8 cellular contexts compared by ENCODE assay signal in genomic region chr9:21812945-21813568, GRCh38. TPM values are rescaled to one million over a fixed set of nuclear protein-coding genes. Genes with fewer than 3 reads are reported as not detected.
A peak's percentile ranks its signal among the peaks of the same experiment; 100 is the strongest.
DNase-seq lines count a peak whose midpoint lies in the region; ATAC-seq and TF ChIP-seq lines count a peak whose summit lies in the region.

No MANE protein-coding gene starts in this region.

- ATAC-seq in GM19438 (IDR thresholded peaks at IDR 0.05; ENCODE audit: low read depth, unreplicated experiment) (peak; percentile 74), Right ventricle myocardium inferior (peak; percentile 52), GM18873 (IDR thresholded peaks at IDR 0.05; ENCODE audit: low FRiP score, unreplicated experiment) (no peak)

- no peak overlapping the region for H3K27ac Mint-ChIP-seq in progenitor cell of endocrine pancreas

- peak; percentile 84 for TF ChIP-seq CTCF in progenitor cell of endocrine pancreas (IDR thresholded peaks at IDR 0.05; ENCODE audit: unreplicated experiment)

- peaks cover 6% of the 10 kb centered on the region for H3K4me1 Mint-ChIP-seq in progenitor cell of endocrine pancreas (ENCODE audit: low read depth)

- DNase-seq in COLO829 (ENCODE audit: low spot score): peak; percentile 45
- peak; percentile 51 for DNase-seq in HS-27A (ENCODE audit: low read depth)
- DNase-seq in RPMI7951 (ENCODE audit: low read depth): peak; percentile 74
- DNase-seq in activated naive CD4-positive, alpha-beta T cell treated with Interleukin-2 at 50 U/mL for 16 hours: peak; percentile 74
- peak; percentile 79 for DNase-seq in Right ventricle myocardium inferior (ENCODE audit: missing footprints)
- peak; percentile 40 for DNase-seq in progenitor cell of endocrine pancreas (ENCODE audit: low spot score, unreplicated experiment)

- intact Hi-C loops in Right ventricle myocardium inferior (cut with DNase I): loop anchor here (2.0 to 5.0 kb wide), 3 partner anchors 226 to 639 kb away; no protein-coding TSS in a partner anchor

- no peak overlapping the region for H3K4me3 Mint-ChIP-seq in progenitor cell of endocrine pancreas (ENCODE audit: low read depth)

- H3K36me3 Mint-ChIP-seq in progenitor cell of endocrine pancreas (ENCODE audit: insufficient read depth): peaks cover 32% of the 10 kb centered on the region

- no peaks in the 10 kb centered on the region for H3K9me3 Mint-ChIP-seq in progenitor cell of endocrine pancreas (ENCODE audit: low read depth)

- H3K27me3 Mint-ChIP-seq in progenitor cell of endocrine pancreas: no peaks in the 10 kb centered on the region

RNA-seq across cellular contexts. Expression of gene MTAP, which starts 10.6 kb away (rescaled TPM):
- 25.7 and 34.0 TPM in 2 replicates for total RNA-seq in RPMI7951 (2014; rRNA removed; shearing (Covaris generic))
- 20.4 TPM for total RNA-seq in Right ventricle myocardium inferior
- total RNA-seq in progenitor cell of endocrine pancreas: 73.4 and 85.9 TPM in 2 replicates
